Comparison of ENCODE assay signal across 21 cellular contexts in the genomic region with DNA sequence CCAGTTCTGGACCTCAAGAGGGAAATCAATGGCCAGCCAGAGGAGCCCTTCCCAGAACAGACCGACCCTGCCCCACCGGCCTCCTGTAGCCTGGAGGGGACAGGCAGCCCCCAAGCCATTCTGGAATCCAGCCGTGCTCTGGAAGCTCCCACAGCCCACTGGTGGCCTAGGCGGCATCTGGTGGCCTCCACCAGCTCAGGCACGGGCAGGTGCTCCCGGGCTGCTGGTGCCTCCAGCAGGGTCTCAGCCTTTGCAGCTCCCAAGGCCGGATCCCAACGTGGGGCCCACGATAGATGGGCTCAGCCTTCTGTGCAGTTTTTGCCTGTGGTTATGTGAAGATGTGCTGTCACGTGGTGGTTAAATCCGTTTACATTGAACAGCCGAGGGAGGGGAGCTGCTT. TPM values are rescaled to one million over a fixed set of nuclear protein-coding genes. Genes with fewer than 3 reads are reported as not detected.
DNase-seq lines count a peak whose midpoint lies in the region; ATAC-seq and TF ChIP-seq lines count a peak whose summit lies in the region.
"Had no signal": no experiment of that assay in that cellular context is flagged by ENCODE, and none has a peak within 500 bp of the region (broad histone marks: within the 10 kb centered on the region; RNA-seq: fewer than 3 reads in every experiment).

No MANE protein-coding gene starts in this region.

- no peak for TF ChIP-seq POLR2A in heart left ventricle (IDR thresholded peaks at IDR 0.05)
- TF ChIP-seq POLR2A in upper lobe of left lung (IDR thresholded peaks at IDR 0.05), result no peak

- TF ChIP-seq CTCF in heart left ventricle (IDR thresholded peaks at IDR 0.05), result no peak
- TF ChIP-seq CTCF in right atrium auricular region (IDR thresholded peaks at IDR 0.05), result no peak
- TF ChIP-seq CTCF in upper lobe of left lung (IDR thresholded peaks at IDR 0.05), result no peak
- TF ChIP-seq CTCF in hepatocyte (IDR thresholded peaks at IDR 0.05; ENCODE audit: poor library complexity), result no peak

- peaks cover 0 to 6% (median 0%) of the 10 kb centered on the region in 12 donors for H3K4me1 ChIP-seq in heart left ventricle
- no peaks in the 10 kb centered on the region for H3K4me1 ChIP-seq in right atrium auricular region
- no peaks in the 10 kb centered on the region for H3K4me1 ChIP-seq in upper lobe of left lung
- no peaks in the 10 kb centered on the region for H3K4me1 ChIP-seq in hepatocyte (ENCODE audit: insufficient read depth)
- H3K4me1 ChIP-seq: foreskin keratinocyte had no signal

- no peaks in the 10 kb centered on the region for H3K27me3 ChIP-seq in heart left ventricle
- H3K27me3 ChIP-seq in right atrium auricular region, result no peaks in the 10 kb centered on the region
- H3K27me3 ChIP-seq in upper lobe of left lung, result no peaks in the 10 kb centered on the region
- H3K27me3 ChIP-seq in hepatocyte, result peaks cover 17% of the 10 kb centered on the region
- H3K27me3 ChIP-seq: foreskin keratinocyte had no signal

- no peaks in the 10 kb centered on the region for H3K27me3 Mint-ChIP-seq in activated CD4-positive, alpha-beta T cell treated with anti-CD3 and anti-CD28 coated beads, Interleukin-2, amount 10 ng/mL, durations not matched to agents 7 days and 5 days

- no peaks in the 10 kb centered on the region for H4K20me1 ChIP-seq in hepatocyte (ENCODE audit: insufficient read depth, poor library complexity, severe bottlenecking)

- WGBS in heart left ventricle, 4 donors, result 71 to 83% (median 77%) methylated on average over 4 to 12 of the region's 12 CpGs
- 73 to 76% methylated on average over 5 to 12 of the region's 12 CpGs for WGBS in upper lobe of left lung, 2 donors
- 82% methylated on average over 12 of the region's 12 CpGs for WGBS in hepatocyte (ENCODE audit: low lambda C conversion rate, missing lambda C conversion rate)

- peak; percentile 6 to 51 for DNase-seq in NCI-H524 (lab: John Stamatoyannopoulos, UW)
- no peak for DNase-seq in NCI-H524 treated with DMSO at 0.1 percent for 48 hours (lab: John Stamatoyannopoulos, UW)
- peak in 3 of 5 donors; percentile 16 to 47 (median 26) for DNase-seq in heart left ventricle
- no peak for DNase-seq in right atrium auricular region (ENCODE audit: low spot score)
- DNase-seq in mesenteric fat pad (ENCODE audit: low spot score), result peak; percentile 86
- peak; percentile 13 to 62 for DNase-seq in upper lobe of left lung
- no peak for DNase-seq in activated CD4-positive, alpha-beta T cell treated with anti-CD3 and anti-CD28 coated beads, Interleukin-2, amount 10 ng/mL, durations not matched to agents 7 days and 5 days
- DNase-seq in hepatocyte (ENCODE audit: low spot score), result no peak
- DNase-seq: activated CD4-positive, alpha-beta T cell treated with anti-CD3 and anti-CD28 coated beads, Interleukin-2, amount 50 U/mL, for 48 hours; activated gamma-delta T cell treated with Interleukin-2 at 50 U/mL for 16 hours; Calu3; foreskin keratinocyte; KBM-7; NCI-H187 treated with DMSO at 0.1 percent for 48 hours; NCI-H446; stimulated activated CD4-positive, alpha-beta T cell treated with anti-CD3 and anti-CD28 coated beads, Interleukin-4, amount 100 ng/mL, for 4 hours; SW 1271 had no signal

- POLR2A ChIA-PET in activated CD4-positive, alpha-beta T cell treated with anti-CD3 and anti-CD28 coated beads, Interleukin-2, amount 10 ng/mL, durations not matched to agents 7 days and 5 days (lab: Charles Lee), result no interaction called here

- no peak overlapping the region for H3K4me2 ChIP-seq in hepatocyte

- no peak overlapping the region for H3K27ac Mint-ChIP-seq in activated CD4-positive, alpha-beta T cell treated with anti-CD3 and anti-CD28 coated beads, Interleukin-2, amount 10 ng/mL, durations not matched to agents 7 days and 5 days

- H3K4me3 ChIP-seq in heart left ventricle (no peak overlapping the region), right atrium auricular region (no peak overlapping the region), upper lobe of left lung (no peak overlapping the region), hepatocyte (no peak overlapping the region)
- H3K4me3 ChIP-seq: skin epidermis, thoracic aorta had no signal

- H3K27ac ChIP-seq in heart left ventricle (no peak overlapping the region), right atrium auricular region (no peak overlapping the region), upper lobe of left lung (no peak overlapping the region), hepatocyte (no peak overlapping the region)
- H3K27ac ChIP-seq: 22Rv1, epithelial cell of prostate, foreskin keratinocyte, skin epidermis, thoracic aorta had no signal

- no peaks in the 10 kb centered on the region for H3K9me3 ChIP-seq in heart left ventricle
- no peaks in the 10 kb centered on the region for H3K9me3 ChIP-seq in right atrium auricular region
- no peaks in the 10 kb centered on the region for H3K9me3 ChIP-seq in upper lobe of left lung
- H3K9me3 ChIP-seq in hepatocyte (ENCODE audit: low read depth), result no peaks in the 10 kb centered on the region
- H3K9me3 ChIP-seq: thoracic aorta had no signal

- no peak overlapping the region for H2AFZ ChIP-seq in hepatocyte

- no peaks in the 10 kb centered on the region for H3K9me3 Mint-ChIP-seq in activated CD4-positive, alpha-beta T cell treated with anti-CD3 and anti-CD28 coated beads, Interleukin-2, amount 10 ng/mL, durations not matched to agents 7 days and 5 days

- H3K36me3 Mint-ChIP-seq in activated CD4-positive, alpha-beta T cell treated with anti-CD3 and anti-CD28 coated beads, Interleukin-2, amount 10 ng/mL, durations not matched to agents 7 days and 5 days (ENCODE audit: low read depth), result no peaks in the 10 kb centered on the region

- peak in 1 of 4 donors; percentile 6 for ATAC-seq in heart left ventricle
- peak in 1 of 2 donors; percentile 15 for ATAC-seq in upper lobe of left lung (ENCODE audit: low FRiP score in 2 of 2)
- ATAC-seq: foreskin keratinocyte had no signal

- no peaks in the 10 kb centered on the region for H3K36me3 ChIP-seq in heart left ventricle
- no peaks in the 10 kb centered on the region for H3K36me3 ChIP-seq in right atrium auricular region
- H3K36me3 ChIP-seq in upper lobe of left lung, result no peaks in the 10 kb centered on the region
- H3K36me3 ChIP-seq in hepatocyte (replicated peaks; ENCODE audit: insufficient read depth, low read depth), result no peaks in the 10 kb centered on the region
- H3K36me3 ChIP-seq: thoracic aorta had no signal

- no peaks in the 10 kb centered on the region for H3K9me2 ChIP-seq in hepatocyte (replicated peaks; ENCODE audit: insufficient read depth)

- H3K79me2 ChIP-seq in hepatocyte, result no peaks in the 10 kb centered on the region

- TF ChIP-seq EP300 in upper lobe of left lung (IDR thresholded peaks at IDR 0.05), result no peak

- H3K4me3 Mint-ChIP-seq in activated CD4-positive, alpha-beta T cell treated with anti-CD3 and anti-CD28 coated beads, Interleukin-2, amount 10 ng/mL, durations not matched to agents 7 days and 5 days, result no peak overlapping the region

- intact Hi-C loops in heart left ventricle (cut with DNase I), result no loop called here

- CTCF ChIA-PET in activated CD4-positive, alpha-beta T cell treated with anti-CD3 and anti-CD28 coated beads, Interleukin-2, amount 10 ng/mL, durations not matched to agents 7 days and 5 days (lab: Charles Lee), result interaction anchor here (1.2 kb wide), 1 partner anchor 14 kb away, joined by 4 read pairs; no protein-coding TSS in a partner anchor

- no peaks in the 10 kb centered on the region for H3K4me1 Mint-ChIP-seq in activated CD4-positive, alpha-beta T cell treated with anti-CD3 and anti-CD28 coated beads, Interleukin-2, amount 10 ng/mL, durations not matched to agents 7 days and 5 days

RNA-seq across cellular contexts. Expression of a gene that starts 44.3 kb away (rescaled TPM):
- total RNA-seq in heart left ventricle (1 to 10 TPM in 6 of 9 donors, under 1 TPM in 3; 0.31 to 3.1 (median 1.4) TPM), right atrium auricular region (under 1 TPM; 0.20 to 0.44 TPM), mesenteric fat pad (0.48 TPM), upper lobe of left lung (1 to 10 TPM in 1 of 6 donors, under 1 TPM in 3, not detected in 2; 0.13 to 3.1 (median 0.52) TPM), hepatocyte (0.10 and 0.32 TPM in 2 replicates)
- polyA plus RNA-seq in heart left ventricle (1 to 10 TPM in 1 of 2 donors, under 1 TPM in 1; 0.06 to 1.3 TPM), hepatocyte (0.02 and 0.56 TPM in 2 replicates)
- under 1 TPM; 0.07 to 0.12 TPM for total RNA-seq in activated CD4-positive, alpha-beta T cell treated with anti-CD3 and anti-CD28 coated beads, Interleukin-2, amount 10 ng/mL, durations not matched to agents 7 days and 5 days
- polyA plus RNA-seq: foreskin keratinocyte had no signal

Comparison
In these comparisons a context has a peak if more than half of its experiments do, and no peak if none do; other contexts are left out.
1. DNase-seq: peak in NCI-H524 (2 of 2), heart left ventricle (3 of 5), mesenteric fat pad (single experiment) and upper lobe of left lung (2 of 2); none in NCI-H524 treated with DMSO at 0.1 percent for 48 hours (single experiment), right atrium auricular region (single experiment), activated CD4-positive, alpha-beta T cell treated with anti-CD3 and anti-CD28 coated beads, Interleukin-2, amount 10 ng/mL, durations not matched to agents 7 days and 5 days (single experiment) and hepatocyte (single experiment).